22 cellular contexts compared by ENCODE assay signal in the genomic region with DNA sequence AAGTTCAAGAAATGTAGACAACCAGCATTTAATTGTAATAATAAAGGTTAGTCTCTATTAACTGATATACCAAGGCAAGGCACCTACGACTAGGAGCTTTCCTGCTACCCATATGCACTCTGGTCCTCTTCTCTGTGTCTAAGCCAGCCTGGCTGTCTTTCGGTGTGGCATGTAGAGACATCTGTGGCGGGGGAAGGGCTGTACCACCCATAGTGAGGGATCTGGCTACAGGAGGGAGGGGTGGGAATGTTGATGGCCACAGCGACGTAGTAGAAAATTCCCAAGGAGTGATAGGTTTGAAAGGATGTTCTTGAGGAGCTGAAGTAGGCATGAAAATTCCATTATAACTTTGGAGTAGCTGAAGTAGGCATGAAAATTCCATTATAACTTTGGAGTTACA.
DNase-seq lines count a peak whose midpoint lies in the region; ATAC-seq and TF ChIP-seq lines count a peak whose summit lies in the region.
"Had no signal": no experiment of that assay in that cellular context is flagged by ENCODE, and none has a peak within 500 bp of the region (broad histone marks: within the 10 kb centered on the region; RNA-seq: fewer than 3 reads in every experiment).

No MANE protein-coding gene starts in this region.

- no peak overlapping the region for H3K4me3 Mint-ChIP-seq in endodermal cell
- no peak overlapping the region for H3K4me3 Mint-ChIP-seq in nephron
- H3K4me3 Mint-ChIP-seq: activated CD8-positive, alpha-beta T cell treated with anti-CD3 and anti-CD28 coated beads for 36 hours; activated naive CD8-positive, alpha-beta T cell treated with anti-CD3 and anti-CD28 coated beads for 36 hours; dendritic cell treated with granulocyte-macrophage colony-stimulating factor and Interleukin-4, amounts not matched to agents 40 ng/mL and 50 ng/mL, for 4 days had no signal

- H3K36me3 ChIP-seq in endodermal cell (ENCODE audit: control insufficient read depth, insufficient read depth, low read length): no peaks in the 10 kb centered on the region
- H3K36me3 ChIP-seq: ascending aorta, BE2C, upper lobe of right lung had no signal

- H3K27ac ChIP-seq in endodermal cell (ENCODE audit: low read depth, low read length): no peak overlapping the region
- H3K27ac ChIP-seq: ascending aorta, upper lobe of right lung had no signal

- CTCF ChIA-PET in HEK293T (lab: Yijun Ruan, JAX): no interaction called here

- POLR2A ChIA-PET in HEK293T (lab: Yijun Ruan, JAX): no interaction called here

- no peaks in the 10 kb centered on the region for H3K4me1 ChIP-seq in endodermal cell (ENCODE audit: control insufficient read depth, insufficient read depth, low read length)
- H3K4me1 ChIP-seq: ascending aorta, BE2C, upper lobe of right lung had no signal

- peaks cover 17% of the 10 kb centered on the region for H3K9me3 Mint-ChIP-seq in endodermal cell
- H3K9me3 Mint-ChIP-seq in nephron: peaks cover 32% of the 10 kb centered on the region

- peak; percentile 7 for DNase-seq in Daoy (ENCODE audit: low read depth)
- peak; percentile 88 for DNase-seq in NCI-H2171 treated with DMSO at 0.1 percent for 48 hours (lab: John Stamatoyannopoulos, UW)
- DNase-seq in endodermal cell: peak; percentile 87
- no peak for DNase-seq in AML-193 (lab: John Stamatoyannopoulos, UW)
- no peak for DNase-seq in activated CD4-positive, CD25-positive, alpha-beta regulatory T cell (lab: John Stamatoyannopoulos, UW)
- no peak for DNase-seq in HEK293T (ENCODE audit: extremely low spot score)
- DNase-seq: activated CD8-positive, alpha-beta T cell treated with anti-CD3 and anti-CD28 coated beads for 36 hours; activated naive CD8-positive, alpha-beta T cell treated with anti-CD3 and anti-CD28 coated beads for 36 hours; BE2C; COR-L47; DND-41; KBM-7; left cardiac atrium; NCI-H1436; T1000; upper lobe of right lung had no signal

- H3K36me3 Mint-ChIP-seq in endodermal cell (ENCODE audit: low read depth) (no peaks in the 10 kb centered on the region), nephron (ENCODE audit: low read depth) (peaks cover 8% of the 10 kb centered on the region)
- H3K36me3 Mint-ChIP-seq: activated naive CD8-positive, alpha-beta T cell treated with anti-CD3 and anti-CD28 coated beads for 36 hours had no signal

- no peak overlapping the region for H3K27ac Mint-ChIP-seq in endodermal cell
- peak overlapping the region in 2 of 3 experiments; percentile 10 to 15 for H3K27ac Mint-ChIP-seq in nephron
- H3K27ac Mint-ChIP-seq: activated CD8-positive, alpha-beta T cell treated with anti-CD3 and anti-CD28 coated beads for 36 hours; activated naive CD8-positive, alpha-beta T cell treated with anti-CD3 and anti-CD28 coated beads for 36 hours; dendritic cell treated with granulocyte-macrophage colony-stimulating factor and Interleukin-4, amounts not matched to agents 40 ng/mL and 50 ng/mL, for 4 days had no signal

- 31 to 52% methylated on average over 2 to 5 of the region's 5 CpGs for WGBS in endodermal cell (ENCODE audit: insufficient coverage in 1 of 2, insufficient read length in 1 of 2), 2 experiments

- H3K4me1 Mint-ChIP-seq in endodermal cell: peaks cover 5% of the 10 kb centered on the region
- H3K4me1 Mint-ChIP-seq in nephron: peaks cover 37% of the 10 kb centered on the region
- H3K4me1 Mint-ChIP-seq: activated naive CD8-positive, alpha-beta T cell treated with anti-CD3 and anti-CD28 coated beads for 36 hours had no signal

- TF ChIP-seq CTCF in endodermal cell (conservative IDR thresholded peaks at IDR 0.05): no peak
- TF ChIP-seq CTCF in nephron (IDR thresholded peaks at IDR 0.05; ENCODE audit: unreplicated experiment in 3 of 3): no peak

- H3K27me3 Mint-ChIP-seq in endodermal cell (ENCODE audit: insufficient read depth) (no peaks in the 10 kb centered on the region), nephron (ENCODE audit: low read depth) (peaks cover 3% of the 10 kb centered on the region)
- H3K27me3 Mint-ChIP-seq: dendritic cell treated with granulocyte-macrophage colony-stimulating factor and Interleukin-4, amounts not matched to agents 40 ng/mL and 50 ng/mL, for 4 days had no signal

- no peak for ATAC-seq in HG03108 (IDR thresholded peaks at IDR 0.05; ENCODE audit: unreplicated experiment)
- ATAC-seq: activated CD4-positive, CD25-positive, alpha-beta regulatory T cell treated with anti-CD3 and anti-CD28 coated beads, Interleukin-2, amount 50 U/mL, for 24 hours; activated CD8-positive, alpha-beta T cell treated with anti-CD3 and anti-CD28 coated beads for 36 hours; left cardiac atrium; Right ventricle myocardium inferior; upper lobe of right lung had no signal

- no peak overlapping the region for H3K9ac ChIP-seq in endodermal cell (ENCODE audit: extremely low read depth, low read length, poor library complexity, severe bottlenecking)

- no peak overlapping the region for H3K4me3 ChIP-seq in endodermal cell (ENCODE audit: low read length)
- H3K4me3 ChIP-seq: ascending aorta, upper lobe of right lung had no signal

- H3K9me3 ChIP-seq in endodermal cell (ENCODE audit: control insufficient read depth, low read length): peaks cover 7% of the 10 kb centered on the region
- H3K9me3 ChIP-seq: BE2C had no signal

- H3K27me3 ChIP-seq in endodermal cell (ENCODE audit: control insufficient read depth, insufficient read depth, low read length, poor library complexity, severe bottlenecking): no peaks in the 10 kb centered on the region
- H3K27me3 ChIP-seq: ascending aorta, BE2C, upper lobe of right lung had no signal

TF ChIP-seq in HEK293T, 16 proteins besides CTCF, POLR2A, EP300 and RAD21:
- TF ChIP-seq SUZ12 (IDR thresholded peaks at IDR 0.05) (no peak), LEF1 (IDR thresholded peaks at IDR 0.05; ENCODE audit: borderline replicate concordance) (no peak), SP1 (IDR thresholded peaks at IDR 0.05) (no peak), HDGF (IDR thresholded peaks at IDR 0.05; ENCODE audit: borderline replicate concordance) (no peak), ELF4 (IDR thresholded peaks at IDR 0.05) (no peak), ZNF384 (IDR thresholded peaks at IDR 0.05) (no peak)
- TF ChIP-seq, protein P1, sequence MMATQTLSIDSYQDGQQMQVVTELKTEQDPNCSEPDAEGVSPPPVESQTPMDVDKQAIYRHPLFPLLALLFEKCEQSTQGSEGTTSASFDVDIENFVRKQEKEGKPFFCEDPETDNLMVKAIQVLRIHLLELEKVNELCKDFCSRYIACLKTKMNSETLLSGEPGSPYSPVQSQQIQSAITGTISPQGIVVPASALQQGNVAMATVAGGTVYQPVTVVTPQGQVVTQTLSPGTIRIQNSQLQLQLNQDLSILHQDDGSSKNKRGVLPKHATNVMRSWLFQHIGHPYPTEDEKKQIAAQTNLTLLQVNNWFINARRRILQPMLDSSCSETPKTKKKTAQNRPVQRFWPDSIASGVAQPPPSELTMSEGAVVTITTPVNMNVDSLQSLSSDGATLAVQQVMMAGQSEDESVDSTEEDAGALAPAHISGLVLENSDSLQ (IDR thresholded peaks at IDR 0.05): no peak

Comparison
In these comparisons a context has a peak if more than half of its experiments do, and no peak if none do; other contexts are left out.
1. DNase-seq: peak in Daoy (single experiment), NCI-H2171 treated with DMSO at 0.1 percent for 48 hours (single experiment) and endodermal cell (single experiment); none in AML-193 (0 of 2), activated CD4-positive, CD25-positive, alpha-beta regulatory T cell (0 of 4) and HEK293T (single experiment).